In the genomic region with DNA sequence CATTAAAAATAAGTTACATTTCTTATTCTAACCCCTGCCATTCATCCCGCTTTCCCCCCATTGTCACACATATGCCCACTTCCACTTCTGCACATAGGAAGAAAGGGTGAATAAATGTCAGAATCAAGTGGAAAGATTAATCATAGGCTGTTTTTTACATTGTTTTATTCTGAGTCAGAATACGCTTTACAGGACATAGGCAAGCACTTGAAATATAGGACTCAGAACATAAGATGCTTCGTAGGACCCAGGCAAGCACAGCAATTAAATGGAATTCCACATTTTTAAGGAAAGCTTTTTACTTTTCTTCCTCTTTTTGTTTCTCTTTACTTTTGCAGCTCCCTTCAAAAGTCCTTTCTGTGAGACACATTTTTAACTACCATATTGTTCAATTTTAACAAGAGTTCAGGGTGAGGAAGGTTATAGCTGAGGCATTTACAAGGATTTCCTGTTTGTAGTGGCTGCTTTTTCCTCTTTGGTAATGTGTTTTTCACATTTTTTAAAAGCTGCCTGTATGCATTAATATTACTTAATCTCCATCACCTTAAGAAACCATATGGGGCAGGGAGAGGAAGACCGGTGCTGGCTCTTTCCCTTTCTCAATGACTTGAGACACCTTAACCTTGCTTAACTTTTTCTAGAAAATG, we compare ENCODE assay signal across 17 cellular contexts.
DNase-seq lines count a peak whose midpoint lies in the region; ATAC-seq, FAIRE-seq and TF ChIP-seq lines count a peak whose summit lies in the region.
"Had no signal": no experiment of that assay in that cellular context is flagged by ENCODE, and none has a peak within 500 bp of the region (broad histone marks: within the 10 kb centered on the region; RNA-seq: fewer than 3 reads in every experiment).

No MANE protein-coding gene starts in this region.

- no peaks in the 10 kb centered on the region for H3K9me3 Mint-ChIP-seq in astrocyte (ENCODE audit: unreplicated experiment)

- H3K4me2 ChIP-seq in astrocyte (ENCODE audit: low read length): peak overlapping the region; percentile 49
- H3K4me2 ChIP-seq: smooth muscle cell had no signal

- H3K79me2 ChIP-seq in astrocyte (ENCODE audit: insufficient read depth, low read length): no peaks in the 10 kb centered on the region

- WGBS in lung, 2 donors: 63 to 67% methylated on average over 4 of the region's 4 CpGs

- TF ChIP-seq CTCF in A673 (conservative IDR thresholded peaks at IDR 0.05; ENCODE audit: low read depth, low read length): no peak
- no peak for TF ChIP-seq CTCF in astrocyte (IDR thresholded peaks at IDR 0.05; ENCODE audit: insufficient read depth, low read depth, low read length)
- no peak for TF ChIP-seq CTCF in lung (IDR thresholded peaks at IDR 0.05; ENCODE audit: control extremely low read depth, extremely low read depth)
- TF ChIP-seq CTCF in D721Med (IDR thresholded peaks at IDR 0.05; ENCODE audit: insufficient read depth, missing control alignments): no peak

- no peak overlapping the region for H3K9ac ChIP-seq in astrocyte (ENCODE audit: low read length)

- H3K4me3 ChIP-seq in A673 (ENCODE audit: low read depth, low read length, poor library complexity, severe bottlenecking) (peak overlapping the region; percentile 9), astrocyte (ENCODE audit: insufficient read depth, low read depth, low read length) (no peak overlapping the region), lung (no peak overlapping the region)
- H3K4me3 ChIP-seq: GM12878, MG63, smooth muscle cell had no signal

- no peak overlapping the region for H2AFZ ChIP-seq in astrocyte (ENCODE audit: low read depth, low read length)

- no peaks in the 10 kb centered on the region for H3K27me3 Mint-ChIP-seq in astrocyte (ENCODE audit: low read depth, unreplicated experiment)

- H3K27me3 ChIP-seq in A673 (replicated peaks; ENCODE audit: insufficient read depth, low read depth, low read length, poor library complexity) (no peaks in the 10 kb centered on the region), astrocyte (ENCODE audit: insufficient read depth, low read length) (no peaks in the 10 kb centered on the region), lung (ENCODE audit: control insufficient read depth, insufficient read depth) (no peaks in the 10 kb centered on the region)
- H3K27me3 ChIP-seq: MG63 had no signal

- H3K27ac Mint-ChIP-seq in astrocyte (ENCODE audit: unreplicated experiment): no peak overlapping the region

- FAIRE-seq in astrocyte (lab: Jason Lieb, UNC): peak; percentile 64
- FAIRE-seq in D721Med (lab: Jason Lieb, UNC): no peak
- FAIRE-seq: GM12878 had no signal

- no peak overlapping the region for H3K4me3 Mint-ChIP-seq in astrocyte (ENCODE audit: unreplicated experiment)

- H3K9me3 ChIP-seq in A673 (ENCODE audit: low read depth, low read length, poor library complexity, severe bottlenecking) (peaks cover 9% of the 10 kb centered on the region), astrocyte (ENCODE audit: insufficient read depth, low read depth, low read length) (no peaks in the 10 kb centered on the region), lung (ENCODE audit: control insufficient read depth in 2 of 2, insufficient read depth in 1 of 2, low read length in 1 of 2) (no peaks in the 10 kb centered on the region)

- H3K36me3 ChIP-seq in A673 (ENCODE audit: insufficient read depth, low read length, poor library complexity, severe bottlenecking) (peaks cover 13% of the 10 kb centered on the region), astrocyte (ENCODE audit: insufficient read depth, low read length) (no peaks in the 10 kb centered on the region), lung (ENCODE audit: control insufficient read depth in 2 of 2, insufficient read depth in 2 of 2, low read length in 2 of 2) (no peaks in the 10 kb centered on the region)
- H3K36me3 ChIP-seq: MG63 had no signal

- POLR2A ChIA-PET in A673 (lab: Charles Lee; ENCODE audit: low non-redundant PET): no interaction called here

- no peaks in the 10 kb centered on the region for H3K36me3 Mint-ChIP-seq in astrocyte (ENCODE audit: low read depth, unreplicated experiment)

- H3K27ac ChIP-seq in A673 (ENCODE audit: low read depth, low read length, poor library complexity, severe bottlenecking) (peak overlapping the region; percentile 86), astrocyte (ENCODE audit: low read depth, low read length) (no peak overlapping the region), lung (ENCODE audit: low read depth in 1 of 2, low read length in 1 of 2) (peak overlapping the region in 1 of 2 donors; percentile 23)

- DNase-seq in A673 (ENCODE audit: low spot score) (peak; percentile 59), HT1080 (ENCODE audit: low read depth) (peak; percentile 66), astrocyte (ENCODE audit: low read depth) (peak; percentile 53), lung (ENCODE audit: low spot score) (no peak), D721Med (ENCODE audit: insufficient read length, low spot score) (no peak)
- DNase-seq in NK-92 treated with Interleukin-12 subunit alpha and Interleukin-12 subunit beta, amount 100 ng/mL, for 24 hours (lab: John Stamatoyannopoulos, UW): no peak
- DNase-seq: activated CD8-positive, alpha-beta memory T cell treated with anti-CD3 and anti-CD28 coated beads for 24 hours; activated effector memory CD4-positive, alpha-beta T cell treated with anti-CD3 and anti-CD28 coated beads, Interleukin-2, amount 50 U/mL, for 16 hours; DND-41; hypothalamus; MG63; NCI-H2081; NCI-H82 had no signal

- CTCF ChIA-PET in A673 (lab: Charles Lee): no interaction called here

- H4K20me1 ChIP-seq in astrocyte (ENCODE audit: insufficient read depth, low read length): no peaks in the 10 kb centered on the region

- BruUV-seq in A673 (replicated peaks; lab: Mats Ljungman, UMichigan): TSS peak; percentile 81

- peaks cover 4% of the 10 kb centered on the region for H3K4me1 Mint-ChIP-seq in astrocyte (ENCODE audit: low read depth, unreplicated experiment)

- H3K4me1 ChIP-seq in A673 (ENCODE audit: insufficient read depth, low read length, poor library complexity, severe bottlenecking) (peaks cover 50% of the 10 kb centered on the region), astrocyte (ENCODE audit: insufficient read depth, low read length) (peaks cover 7% of the 10 kb centered on the region), lung (ENCODE audit: control insufficient read depth in 2 of 2, insufficient read depth in 2 of 2, low read length in 2 of 2) (peaks cover 0 to 16% of the 10 kb centered on the region in 2 donors)

- ATAC-seq in lung (ENCODE audit: insufficient read depth, low FRiP score): peak; percentile 48
- no peak for ATAC-seq in GM21529 (IDR thresholded peaks at IDR 0.05; ENCODE audit: unreplicated experiment)
- no peak for ATAC-seq in HG03342 (IDR thresholded peaks at IDR 0.05; ENCODE audit: unreplicated experiment)
- ATAC-seq: GM12878 had no signal

- intact Hi-C loops in A673 (cut with micrococcal nuclease; ENCODE audit: unreplicated experiment): loop anchor here (2.0 kb wide), 1 partner anchor 80 kb away; no protein-coding TSS in a partner anchor

Comparison
In these comparisons a context has a peak if more than half of its experiments do, and no peak if none do; other contexts are left out.
1. DNase-seq: peak in A673 (single experiment), HT1080 (single experiment) and astrocyte (single experiment); none in lung (single experiment), NK-92 treated with Interleukin-12 subunit alpha and Interleukin-12 subunit beta, amount 100 ng/mL, for 24 hours (single experiment) and D721Med (single experiment).